ENCODE assay signal across 9 cellular contexts in the genomic region with DNA sequence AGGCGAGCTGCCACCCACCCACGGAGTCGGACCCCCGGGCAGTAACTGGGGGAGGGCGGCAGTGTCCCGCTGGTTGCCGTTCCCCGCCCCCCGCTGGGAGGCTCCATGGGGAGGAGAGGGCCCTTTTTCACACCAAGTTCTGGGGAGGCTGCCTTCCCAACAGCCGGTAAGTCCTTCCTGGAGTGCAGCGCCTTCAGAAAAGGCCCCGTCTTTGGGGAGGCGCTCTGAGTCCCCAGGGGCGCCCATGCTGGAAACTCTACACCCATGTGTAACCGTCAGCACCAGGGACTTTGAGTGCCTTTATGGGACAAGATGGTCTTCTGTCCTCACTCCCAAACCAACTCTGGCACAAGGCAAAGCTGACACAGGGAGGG. TPM values are rescaled to one million over a fixed set of nuclear protein-coding genes. Genes with fewer than 3 reads are reported as not detected.
DNase-seq lines count a peak whose midpoint lies in the region; ATAC-seq and TF ChIP-seq lines count a peak whose summit lies in the region.
"Had no signal": no experiment of that assay in that cellular context is flagged by ENCODE, and none has a peak within 500 bp of the region (broad histone marks: within the 10 kb centered on the region; RNA-seq: fewer than 3 reads in every experiment).

No MANE protein-coding gene starts in this region.

- no peak for ATAC-seq in stimulated activated naive B cell treated with anti-CD40 and anti-IgM and Interleukin-4, amounts not matched to agents 10 μg/mL and 1 μg/mL and 100 μg/mL, for 72 hours (replicated peaks)
- no peak for ATAC-seq in activated CD4-positive, alpha-beta T cell treated with anti-CD3 and anti-CD28 coated beads for 36 hours
- ATAC-seq in GM18909 (IDR thresholded peaks at IDR 0.05; ENCODE audit: poor library complexity, unreplicated experiment), result no peak
- ATAC-seq: sciatic nerve had no signal

- H3K4me3 ChIP-seq in HEK293 (ENCODE audit: low read depth, low read length) (peak overlapping the region; percentile 19), iPS-11a (ENCODE audit: low read depth, low read length) (peak overlapping the region; percentile 1)

- no peaks in the 10 kb centered on the region for H3K9me3 Mint-ChIP-seq in stimulated activated naive B cell treated with anti-CD40 and anti-IgM and Interleukin-4, amounts not matched to agents 10 μg/mL and 1 μg/mL and 100 μg/mL, for 72 hours
- no peaks in the 10 kb centered on the region for H3K9me3 Mint-ChIP-seq in activated CD4-positive, alpha-beta T cell treated with anti-CD3 and anti-CD28 coated beads for 36 hours (ENCODE audit: low read depth)

- H3K27ac Mint-ChIP-seq in stimulated activated naive B cell treated with anti-CD40 and anti-IgM and Interleukin-4, amounts not matched to agents 10 μg/mL and 1 μg/mL and 100 μg/mL, for 72 hours, result peak overlapping the region; percentile 47
- no peak overlapping the region for H3K27ac Mint-ChIP-seq in activated CD4-positive, alpha-beta T cell treated with anti-CD3 and anti-CD28 coated beads for 36 hours

- H3K9me3 ChIP-seq in HEK293 (ENCODE audit: control insufficient read depth, insufficient read depth, low read depth, low read length), result no peaks in the 10 kb centered on the region

- peak; percentile 66 for DNase-seq in UCSD-AML1 (lab: John Stamatoyannopoulos, UW; ENCODE audit: unreplicated experiment)
- DNase-seq in stimulated activated naive B cell treated with anti-CD40 and anti-IgM and Interleukin-4, amounts not matched to agents 10 μg/mL and 1 μg/mL and 100 μg/mL, for 72 hours, result no peak
- DNase-seq in stimulated activated naive CD4-positive, alpha-beta T cell treated with Interleukin-2 at 50 U/mL for 16 hours (lab: John Stamatoyannopoulos, UW), result no peak
- no peak for DNase-seq in activated CD4-positive, alpha-beta T cell treated with anti-CD3 and anti-CD28 coated beads for 36 hours
- DNase-seq: kidney glomerular epithelial cell had no signal

- no peak for TF ChIP-seq CTCF in HEK293 (tag by site-specific recombination; IDR thresholded peaks at IDR 0.05)

- H3K27ac ChIP-seq in HEK293 (ENCODE audit: extremely low read depth, low read depth, low read length), result peak overlapping the region; percentile 22; the same call in 1 of the 2 replicates

- CTCF ChIA-PET in HEK293 (lab: Yijun Ruan, JAX), result interaction anchor here (1.3 kb wide), 1 partner anchor 10 kb away, joined by 7 read pairs; no protein-coding TSS in a partner anchor
- CTCF ChIA-PET in activated CD4-positive, alpha-beta T cell treated with anti-CD3 and anti-CD28 coated beads for 36 hours (lab: Charles Lee), result interaction anchor here (0.6 to 0.7 kb wide), 2 partner anchors 12 to 70 kb away, joined by 3 read pairs; no protein-coding TSS in a partner anchor

- H3K27me3 Mint-ChIP-seq in stimulated activated naive B cell treated with anti-CD40 and anti-IgM and Interleukin-4, amounts not matched to agents 10 μg/mL and 1 μg/mL and 100 μg/mL, for 72 hours, result peaks cover 67 to 86% of the 10 kb centered on the region in 2 donors
- peaks cover 41% of the 10 kb centered on the region for H3K27me3 Mint-ChIP-seq in activated CD4-positive, alpha-beta T cell treated with anti-CD3 and anti-CD28 coated beads for 36 hours

- H3K36me3 ChIP-seq in HEK293 (ENCODE audit: control insufficient read depth in 2 of 2, insufficient read depth in 1 of 2, low read length in 2 of 2), result peaks cover 0 to 5% of the 10 kb centered on the region in 2 experiments; a peak in 1 of 3 replicates

- POLR2A ChIA-PET in HEK293 (lab: Yijun Ruan, JAX), result interaction anchor here (0.9 kb wide), 1 partner anchor 10 kb away, joined by 3 read pairs; no protein-coding TSS in a partner anchor
- POLR2A ChIA-PET in activated CD4-positive, alpha-beta T cell treated with anti-CD3 and anti-CD28 coated beads for 36 hours (lab: Charles Lee), result no interaction called here

- H3K36me3 Mint-ChIP-seq in stimulated activated naive B cell treated with anti-CD40 and anti-IgM and Interleukin-4, amounts not matched to agents 10 μg/mL and 1 μg/mL and 100 μg/mL, for 72 hours, result peaks cover 0 to 1% of the 10 kb centered on the region in 2 donors
- no peaks in the 10 kb centered on the region for H3K36me3 Mint-ChIP-seq in activated CD4-positive, alpha-beta T cell treated with anti-CD3 and anti-CD28 coated beads for 36 hours (ENCODE audit: low read depth)

- H3K4me1 ChIP-seq in HEK293 (ENCODE audit: control insufficient read depth, insufficient read depth, low read length), result peaks cover 6% of the 10 kb centered on the region

- intact Hi-C loops in activated CD4-positive, alpha-beta T cell treated with anti-CD3 and anti-CD28 coated beads for 36 hours (cut with DNase I, micrococcal nuclease), result no loop called here

- peaks cover 2 to 7% of the 10 kb centered on the region in 2 donors for H3K4me1 Mint-ChIP-seq in stimulated activated naive B cell treated with anti-CD40 and anti-IgM and Interleukin-4, amounts not matched to agents 10 μg/mL and 1 μg/mL and 100 μg/mL, for 72 hours
- peaks cover 8% of the 10 kb centered on the region for H3K4me1 Mint-ChIP-seq in activated CD4-positive, alpha-beta T cell treated with anti-CD3 and anti-CD28 coated beads for 36 hours

- peak overlapping the region; percentile 48 to 71 for H3K4me3 Mint-ChIP-seq in stimulated activated naive B cell treated with anti-CD40 and anti-IgM and Interleukin-4, amounts not matched to agents 10 μg/mL and 1 μg/mL and 100 μg/mL, for 72 hours
- H3K4me3 Mint-ChIP-seq in activated CD4-positive, alpha-beta T cell treated with anti-CD3 and anti-CD28 coated beads for 36 hours, result no peak overlapping the region

TF ChIP-seq in HEK293, 187 proteins besides CTCF, POLR2A, EP300 and RAD21 (continues in another document):
- TF ChIP-seq SP3 (tag by site-specific recombination; IDR thresholded peaks at IDR 0.05), result peak; percentile 52; the same call in 1 of the 2 replicates
- TF ChIP-seq ZSCAN5A (tag by site-specific recombination; IDR thresholded peaks at IDR 0.05), result peak; percentile 76; the same call in 1 of the 2 replicates
- peak; percentile 27; the same call in 1 of the 2 replicates for TF ChIP-seq ZSCAN30 (tag by site-specific recombination; IDR thresholded peaks at IDR 0.05)
- peak; percentile 84 for TF ChIP-seq WT1 (tag by site-specific recombination; IDR thresholded peaks at IDR 0.05)
- TF ChIP-seq HOXC10 (CRISPR knock-in tag; IDR thresholded peaks at IDR 0.05), result no peak
- no peak for TF ChIP-seq ZNF175 (tag by site-specific recombination; IDR thresholded peaks at IDR 0.05)
- TF ChIP-seq ZBTB26 (tag by site-specific recombination; optimal IDR thresholded peaks at IDR 0.05), result peak; percentile 28
- TF ChIP-seq ZNF791 (tag by site-specific recombination; IDR thresholded peaks at IDR 0.05), result no peak
- TF ChIP-seq KLF7 (tag by site-specific recombination; IDR thresholded peaks at IDR 0.05; ENCODE audit: borderline replicate concordance), result peak; percentile 54; the same call in 1 of the 2 replicates
- peak; percentile 99 for TF ChIP-seq ZIC2 (tag by site-specific recombination; IDR thresholded peaks at IDR 0.05)
- TF ChIP-seq ZNF561 (tag by site-specific recombination; IDR thresholded peaks at IDR 0.05; ENCODE audit: borderline replicate concordance), result peak; percentile 62
- TF ChIP-seq, protein P1, sequence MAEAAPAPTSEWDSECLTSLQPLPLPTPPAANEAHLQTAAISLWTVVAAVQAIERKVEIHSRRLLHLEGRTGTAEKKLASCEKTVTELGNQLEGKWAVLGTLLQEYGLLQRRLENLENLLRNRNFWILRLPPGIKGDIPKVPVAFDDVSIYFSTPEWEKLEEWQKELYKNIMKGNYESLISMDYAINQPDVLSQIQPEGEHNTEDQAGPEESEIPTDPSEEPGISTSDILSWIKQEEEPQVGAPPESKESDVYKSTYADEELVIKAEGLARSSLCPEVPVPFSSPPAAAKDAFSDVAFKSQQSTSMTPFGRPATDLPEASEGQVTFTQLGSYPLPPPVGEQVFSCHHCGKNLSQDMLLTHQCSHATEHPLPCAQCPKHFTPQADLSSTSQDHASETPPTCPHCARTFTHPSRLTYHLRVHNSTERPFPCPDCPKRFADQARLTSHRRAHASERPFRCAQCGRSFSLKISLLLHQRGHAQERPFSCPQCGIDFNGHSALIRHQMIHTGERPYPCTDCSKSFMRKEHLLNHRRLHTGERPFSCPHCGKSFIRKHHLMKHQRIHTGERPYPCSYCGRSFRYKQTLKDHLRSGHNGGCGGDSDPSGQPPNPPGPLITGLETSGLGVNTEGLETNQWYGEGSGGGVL (tag by site-specific recombination; IDR thresholded peaks at IDR 0.05), result peak; percentile 54
- TF ChIP-seq ZNF596 (tag by site-specific recombination; IDR thresholded peaks at IDR 0.05), result no peak
- TF ChIP-seq BCL11A (tag by site-specific recombination; IDR thresholded peaks at IDR 0.05; ENCODE audit: low read depth), result peak; percentile 52; the same call in 1 of the 2 replicates
- 0 out of 2 replicates have a peak, but pooled peaks have one; percentile 35 for TF ChIP-seq ZBTB48 (tag by site-specific recombination; IDR thresholded peaks at IDR 0.05)

RNA-seq across cellular contexts. Expression of gene SOX18, which starts 0.4 kb away (rescaled TPM):
- total RNA-seq in activated CD4-positive, alpha-beta T cell treated with anti-CD3 and anti-CD28 coated beads for 36 hours, result not detected

RNA-seq across cellular contexts. Expression of gene TCEA2, which starts 13.1 kb away (rescaled TPM):
- total RNA-seq in activated CD4-positive, alpha-beta T cell treated with anti-CD3 and anti-CD28 coated beads for 36 hours, result 10 to 100 TPM; 40.6 to 50.0 TPM

RNA-seq across cellular contexts. Expression of gene C20orf204, which starts 13.9 kb away (rescaled TPM):
- total RNA-seq in activated CD4-positive, alpha-beta T cell treated with anti-CD3 and anti-CD28 coated beads for 36 hours, result 1 to 10 TPM; 2.3 to 3.3 TPM

RNA-seq across cellular contexts. Expression of gene RGS19, which starts 29.4 kb away (rescaled TPM):
- 10 to 100 TPM; 39.6 to 40.2 TPM for total RNA-seq in activated CD4-positive, alpha-beta T cell treated with anti-CD3 and anti-CD28 coated beads for 36 hours

RNA-seq across cellular contexts. Expression of gene OPRL1, which starts 30.0 kb away (rescaled TPM):
- total RNA-seq in activated CD4-positive, alpha-beta T cell treated with anti-CD3 and anti-CD28 coated beads for 36 hours, result under 1 TPM; 0.42 to 0.50 TPM
